ENCODE assay signal across 9 cellular contexts in the genomic region with DNA sequence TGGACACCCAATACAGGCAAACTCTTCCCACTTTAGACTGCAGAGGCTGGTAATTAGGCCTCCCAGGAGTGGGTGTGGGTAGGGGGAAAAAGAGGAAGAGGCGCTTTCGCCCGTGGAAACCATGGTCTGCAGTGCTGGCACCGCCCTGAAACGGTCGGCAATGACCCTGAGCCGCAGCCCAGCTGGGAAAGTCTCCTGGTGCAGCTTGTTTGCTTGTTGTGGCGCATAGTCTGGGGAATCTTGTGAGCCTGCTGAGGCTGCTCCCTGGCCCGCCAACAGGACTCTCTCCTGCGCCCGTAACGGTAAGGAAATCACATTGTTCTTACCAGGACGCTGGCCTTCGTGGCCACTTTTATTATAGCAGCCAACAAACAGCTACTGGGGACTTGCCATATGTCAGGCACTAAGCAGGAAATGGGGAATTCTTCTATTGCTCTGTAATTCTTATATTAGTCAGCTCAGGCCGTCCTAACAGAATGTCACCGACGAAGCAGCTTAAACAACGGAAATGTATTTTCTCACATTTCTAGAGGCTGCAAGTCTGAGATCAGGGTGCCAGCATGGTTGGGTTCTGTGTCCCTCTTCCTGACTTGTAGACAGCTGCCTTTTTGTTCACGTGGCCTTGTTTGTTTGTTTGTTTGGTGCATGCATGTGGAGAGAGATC. TPM values are rescaled to one million over a fixed set of nuclear protein-coding genes. Genes with fewer than 3 reads are reported as not detected.
DNase-seq lines count a peak whose midpoint lies in the region; ATAC-seq and TF ChIP-seq lines count a peak whose summit lies in the region.
"Had no signal": no experiment of that assay in that cellular context is flagged by ENCODE, and none has a peak within 500 bp of the region (broad histone marks: within the 10 kb centered on the region; RNA-seq: fewer than 3 reads in every experiment).

No MANE protein-coding gene starts in this region.

- no peak overlapping the region for H3K4me2 ChIP-seq in MM.1S (ENCODE audit: low read depth, low read length)

- H3K4me3 ChIP-seq in adrenal gland (no peak overlapping the region), MM.1S (ENCODE audit: low read length) (no peak overlapping the region)
- H3K4me3 ChIP-seq in naive thymus-derived CD4-positive, alpha-beta T cell (ENCODE audit: low read length) = no peak overlapping the region

- H4K20me1 ChIP-seq in MM.1S (ENCODE audit: insufficient read depth, low read length) = no peaks in the 10 kb centered on the region

- no peak overlapping the region for H3K9ac ChIP-seq in MM.1S (ENCODE audit: low read length)

- H3F3A ChIP-seq in MM.1S (ENCODE audit: insufficient read depth, low read length) = no peaks in the 10 kb centered on the region

- no peak overlapping the region for H2AFZ ChIP-seq in MM.1S (ENCODE audit: low read length)

- POLR2A ChIA-PET in naive thymus-derived CD4-positive, alpha-beta T cell (lab: Charles Lee) = no interaction called here
- POLR2A ChIA-PET in HEK293T (lab: Yijun Ruan, JAX) = no interaction called here
- POLR2A ChIA-PET in RWPE1 (lab: Yijun Ruan, JAX; ENCODE audit: low non-redundant PET) = no interaction called here

- TF ChIP-seq POLR2A in adrenal gland (IDR thresholded peaks at IDR 0.05) = peak in 1 of 2 donors; percentile 11

- H3K79me2 ChIP-seq in MM.1S (ENCODE audit: low read length) = no peaks in the 10 kb centered on the region

- H3K27me3 Mint-ChIP-seq in naive thymus-derived CD4-positive, alpha-beta T cell = peaks cover 0 to 6% (median 0%) of the 10 kb centered on the region in 5 donors

- H3K27me3 ChIP-seq in adrenal gland (no peaks in the 10 kb centered on the region), MM.1S (replicated peaks; ENCODE audit: insufficient read depth, low read length) (no peaks in the 10 kb centered on the region)
- H3K27me3 ChIP-seq in naive thymus-derived CD4-positive, alpha-beta T cell (ENCODE audit: control insufficient read depth in 2 of 2, insufficient read depth in 2 of 2, low read length in 2 of 2) = no peaks in the 10 kb centered on the region

- no peak overlapping the region for H3K4me3 Mint-ChIP-seq in naive thymus-derived CD4-positive, alpha-beta T cell
- H3K4me3 Mint-ChIP-seq: brain had no signal

- H3K9me2 ChIP-seq in MM.1S (replicated peaks; ENCODE audit: insufficient read depth, low read length) = no peaks in the 10 kb centered on the region

- peak; percentile 63 for ATAC-seq in HG02588 (IDR thresholded peaks at IDR 0.05; ENCODE audit: unreplicated experiment)
- peak; percentile 75 for ATAC-seq in naive thymus-derived CD4-positive, alpha-beta T cell

- WGBS in adrenal gland, 4 donors = 45 to 56% (median 48%) methylated on average over 11 to 19 of the region's 19 CpGs

- no peaks in the 10 kb centered on the region for H3K36me3 Mint-ChIP-seq in naive thymus-derived CD4-positive, alpha-beta T cell
- H3K36me3 Mint-ChIP-seq: brain had no signal

- H3K9me3 ChIP-seq in adrenal gland (replicated peaks in 1 of 3) = no peaks in the 10 kb centered on the region
- no peaks in the 10 kb centered on the region for H3K9me3 ChIP-seq in naive thymus-derived CD4-positive, alpha-beta T cell (ENCODE audit: control insufficient read depth in 2 of 3, low read length in 3 of 3)
- H3K9me3 ChIP-seq in MM.1S (replicated peaks; ENCODE audit: insufficient read depth, low read length) = no peaks in the 10 kb centered on the region

- H3K27ac Mint-ChIP-seq in naive thymus-derived CD4-positive, alpha-beta T cell = peak overlapping the region in 2 of 9 donors; percentile 36 to 48

- H3K4me1 Mint-ChIP-seq in naive thymus-derived CD4-positive, alpha-beta T cell = peaks cover 7 to 20% (median 12%) of the 10 kb centered on the region in 7 donors

- H3K4me1 ChIP-seq in adrenal gland (replicated peaks in 1 of 2) (no peaks in the 10 kb centered on the region), MM.1S (ENCODE audit: low read length) (peaks cover 5% of the 10 kb centered on the region)
- peaks cover 0 to 23% of the 10 kb centered on the region in 2 donors for H3K4me1 ChIP-seq in naive thymus-derived CD4-positive, alpha-beta T cell (ENCODE audit: control insufficient read depth in 2 of 2, insufficient read depth in 2 of 2, low read length in 2 of 2)

- intact Hi-C loops in adrenal gland (cut with DNase I) = no loop called here
- intact Hi-C loops in naive thymus-derived CD4-positive, alpha-beta T cell (cut with micrococcal nuclease) = no loop called here
- intact Hi-C loops in posterior vena cava (cut with DNase I) = loop anchor here in 1 of 2 donors (10.0 kb wide), 1 partner anchor 214 kb away; no protein-coding TSS in a partner anchor

- CTCF ChIA-PET in naive thymus-derived CD4-positive, alpha-beta T cell (lab: Charles Lee) = no interaction called here
- CTCF ChIA-PET in HEK293T (lab: Yijun Ruan, JAX) = no interaction called here
- CTCF ChIA-PET in RWPE1 (lab: Yijun Ruan, JAX) = interaction anchor here (0.6 kb wide), 2 partner anchors 226 to 324 kb away, joined by 3 to 4 read pairs; no protein-coding TSS in a partner anchor

- H3K27ac ChIP-seq in adrenal gland (peak overlapping the region in 3 of 5 donors; percentile 4 to 71 (median 19)), RWPE1 (no peak overlapping the region), MM.1S (ENCODE audit: low read length) (no peak overlapping the region)
- H3K27ac ChIP-seq in naive thymus-derived CD4-positive, alpha-beta T cell (ENCODE audit: low read depth, low read length) = no peak overlapping the region

- H3K36me3 ChIP-seq in adrenal gland (replicated peaks in 1 of 2) (no peaks in the 10 kb centered on the region), MM.1S (replicated peaks; ENCODE audit: insufficient read depth, low read length) (no peaks in the 10 kb centered on the region)
- no peaks in the 10 kb centered on the region for H3K36me3 ChIP-seq in naive thymus-derived CD4-positive, alpha-beta T cell (ENCODE audit: control insufficient read depth in 2 of 3, insufficient read depth in 3 of 3, low read length in 3 of 3)

- DNase-seq in GM04503 (ENCODE audit: low read depth) (peak; percentile 56), adrenal gland (peak in 3 of 7 donors; percentile 27 to 56 (median 38)), HEK293T (ENCODE audit: extremely low spot score) (no peak), RWPE1 (ENCODE audit: low spot score) (no peak), posterior vena cava (ENCODE audit: low spot score) (no peak), MM.1S (no peak)
- peak in 1 of 9 donors; percentile 12 for DNase-seq in naive thymus-derived CD4-positive, alpha-beta T cell

- peak in 1 of 6 experiments; percentile 28 for TF ChIP-seq CTCF in adrenal gland (IDR thresholded peaks at IDR 0.05)
- TF ChIP-seq CTCF in RWPE1 (conservative IDR thresholded peaks at IDR 0.05; ENCODE audit: low read depth) = no peak
- no peak for TF ChIP-seq CTCF in MM.1S (IDR thresholded peaks at IDR 0.05; ENCODE audit: low read length)

- H3K9me3 Mint-ChIP-seq in naive thymus-derived CD4-positive, alpha-beta T cell = no peaks in the 10 kb centered on the region

TF ChIP-seq in HEK293T, 16 proteins besides CTCF, POLR2A, EP300 and RAD21:
- TF ChIP-seq PKNOX1 (IDR thresholded peaks at IDR 0.05) (no peak), ELF4 (IDR thresholded peaks at IDR 0.05) (no peak), ZNF384 (IDR thresholded peaks at IDR 0.05) (no peak), BHLHE40 (IDR thresholded peaks at IDR 0.05; ENCODE audit: borderline replicate concordance) (no peak), FOXM1 (IDR thresholded peaks at IDR 0.05; ENCODE audit: borderline replicate concordance) (no peak), ARNT (IDR thresholded peaks at IDR 0.05) (no peak), FOXK2 (IDR thresholded peaks at IDR 0.05) (no peak), FOXA1 (IDR thresholded peaks at IDR 0.05) (no peak)

RNA-seq across cellular contexts. Expression of gene RIN3, which starts 52.5 kb away (rescaled TPM):
- 10 to 100 TPM; 21.5 to 63.2 (median 30.3) TPM for total RNA-seq in adrenal gland
- 10 to 100 TPM in 2 of 3 donors, 1 to 10 TPM in 1; 8.1 to 55.7 (median 32.5) TPM for polyA plus RNA-seq in adrenal gland
- total RNA-seq in naive thymus-derived CD4-positive, alpha-beta T cell = 100 to 1,000 TPM in 4 of 5 experiments, 10 to 100 TPM in 1; 45.4 to 182 (median 132) TPM
- 10 to 100 TPM; 27.2 to 51.2 TPM for polyA plus RNA-seq in naive thymus-derived CD4-positive, alpha-beta T cell
- total RNA-seq in posterior vena cava = 10 to 100 TPM; 30.9 to 34.0 TPM

Comparison
In these comparisons a context has a peak if more than half of its experiments do, and no peak if none do; other contexts are left out.
1. H3K27ac ChIP-seq: peak in adrenal gland (3 of 5); none in naive thymus-derived CD4-positive, alpha-beta T cell (single experiment), RWPE1 (single experiment) and MM.1S (single experiment).